In genomic region chr9:133895335-133895734, GRCh38 we compare ENCODE assay signal across 1 cellular context.
TF ChIP-seq lines count a peak whose summit lies in the region.

No MANE protein-coding gene starts in this region.

TF ChIP-seq in HepG2, 621 proteins besides CTCF, POLR2A, EP300 and RAD21 (continued from another document):
- no peak for TF ChIP-seq ZNF704 (CRISPR knock-in tag; IDR thresholded peaks at IDR 0.05; ENCODE audit: borderline replicate concordance)
- no peak for TF ChIP-seq KLF11 (CRISPR knock-in tag; IDR thresholded peaks at IDR 0.05)
- no peak for TF ChIP-seq TERF1 (CRISPR knock-in tag; IDR thresholded peaks at IDR 0.05)
- TF ChIP-seq IRF9 (CRISPR knock-in tag; IDR thresholded peaks at IDR 0.05; ENCODE audit: borderline replicate concordance): no peak
- no peak for TF ChIP-seq ARNT2 (CRISPR knock-in tag; IDR thresholded peaks at IDR 0.05; ENCODE audit: low read depth)
- TF ChIP-seq ZNF350 (CRISPR knock-in tag; IDR thresholded peaks at IDR 0.05; ENCODE audit: borderline replicate concordance, low read depth): no peak
- no peak for TF ChIP-seq ZNF317 (CRISPR knock-in tag; IDR thresholded peaks at IDR 0.05)
- TF ChIP-seq GATAD2A (CRISPR knock-in tag; IDR thresholded peaks at IDR 0.05): no peak
- TF ChIP-seq CCAR2 (optimal IDR thresholded peaks at IDR 0.05; ENCODE audit: low read depth, low read length): no peak
- TF ChIP-seq ZNF17 (CRISPR knock-in tag; IDR thresholded peaks at IDR 0.05): no peak
- TF ChIP-seq ZNF800 (CRISPR knock-in tag; IDR thresholded peaks at IDR 0.05): no peak
- TF ChIP-seq ZNF337 (CRISPR knock-in tag; IDR thresholded peaks at IDR 0.05; ENCODE audit: borderline replicate concordance, low read depth): no peak
- no peak for TF ChIP-seq NFYC (CRISPR knock-in tag; IDR thresholded peaks at IDR 0.05)
- TF ChIP-seq SALL1 (CRISPR knock-in tag; IDR thresholded peaks at IDR 0.05): no peak
- TF ChIP-seq HNRNPLL (IDR thresholded peaks at IDR 0.05; ENCODE audit: low read depth, low read length, poor library complexity, severe bottlenecking): no peak
